In the genomic region with DNA sequence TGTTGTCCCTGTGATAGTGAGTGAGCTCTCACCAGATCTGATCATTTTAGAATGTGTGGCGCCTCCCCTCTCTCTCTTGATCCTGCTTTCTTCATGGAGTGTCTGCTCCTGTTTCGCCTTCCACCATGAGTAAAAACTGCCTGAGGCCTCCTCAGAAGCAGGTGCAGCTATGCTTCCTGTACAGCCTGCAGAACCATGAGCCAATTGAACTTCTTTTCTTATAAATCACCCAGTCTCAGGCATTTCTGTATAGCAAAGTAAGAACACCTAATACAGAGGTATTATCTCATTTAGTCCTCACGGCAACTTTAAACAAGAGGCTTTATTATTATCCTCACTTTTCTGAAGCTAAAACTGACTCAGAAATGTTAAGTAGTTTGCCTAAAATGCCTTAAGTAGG, we compare ENCODE assay signal across 26 cellular contexts.
"Had no signal": no experiment of that assay in that cellular context is flagged by ENCODE, and none has a peak within 500 bp of the region (broad histone marks: within the 10 kb centered on the region; RNA-seq: fewer than 3 reads in every experiment).

No MANE protein-coding gene starts in this region.

- H3K9me3 ChIP-seq: ascending aorta, body of pancreas, Peyer's patch, SJCRH30, SK-N-SH had no signal

- H3K27ac ChIP-seq: ascending aorta, Peyer's patch, RWPE1, SJCRH30, WERI-Rb-1 had no signal

- H3K4me3 ChIP-seq: ascending aorta, body of pancreas, Peyer's patch, SJCRH30 had no signal

- H3K27me3 ChIP-seq: ascending aorta, body of pancreas, Peyer's patch, SJCRH30 had no signal

- ATAC-seq: activated CD8-positive, alpha-beta T cell treated with anti-CD3 and anti-CD28 coated beads for 36 hours had no signal

- H3K4me1 ChIP-seq: Peyer's patch, SJCRH30 had no signal

- DNase-seq: activated CD4-positive, alpha-beta T cell treated with anti-CD3 and anti-CD28 coated beads for 4 hours; activated CD8-positive, alpha-beta memory T cell treated with anti-CD3 and anti-CD28 coated beads, Interleukin-2, amount 50 U/mL, for 48 hours; activated CD8-positive, alpha-beta T cell treated with anti-CD3 and anti-CD28 coated beads for 36 hours; activated effector memory CD4-positive, alpha-beta T cell treated with Interleukin-2 at 50 U/mL for 16 hours; activated naive CD4-positive, alpha-beta T cell; activated T-cell treated with anti-CD3 and anti-CD28 coated beads, Interleukin-2, amount 50 U/mL, for 24 hours; amniotic stem cell; body of pancreas; Kasumi-1; KBM-7; NCI-H1105 treated with DMSO at 0.1 percent for 48 hours; NCI-H146; NCI-H1930; NCI-H2171; NCI-H2227 treated with DMSO at 0.1 percent for 48 hours; NCI-H446 treated with DMSO at 0.1 percent for 48 hours; NCI-H524 treated with DMSO at 0.1 percent for 48 hours; NK-92 treated with Interleukin-12 subunit alpha and Interleukin-12 subunit beta, amount 100 ng/mL, for 24 hours; Peyer's patch; Right ventricle myocardium superior; SJCRH30; SK-N-SH; T-helper 1 cell; WERI-Rb-1 had no signal

- H3K36me3 ChIP-seq: ascending aorta, Peyer's patch, SJCRH30, WERI-Rb-1 had no signal

- H3K4me2 ChIP-seq: SK-N-SH had no signal

- H3K9ac ChIP-seq: SK-N-SH had no signal
